In genomic region chr2:182077451-182078142, GRCh38 we compare ENCODE assay signal across 8 cellular contexts.
DNase-seq lines count a peak whose midpoint lies in the region; ATAC-seq and TF ChIP-seq lines count a peak whose summit lies in the region.

No MANE protein-coding gene starts in this region.

- 0 out of 4 replicates have a peak, but pooled peaks of 1 of the 2 experiments have one; percentile 29 for TF ChIP-seq EP300 in SK-N-SH (IDR thresholded peaks at IDR 0.05; ENCODE audit: borderline replicate concordance in 1 of 2, low read depth in 1 of 2, low read length in 1 of 2)

- no peak overlapping the region for H3K27ac Mint-ChIP-seq in neural crest cell (ENCODE audit: unreplicated experiment)
- no peak overlapping the region for H3K27ac Mint-ChIP-seq in activated CD4-positive, alpha-beta memory T cell treated with anti-CD3 and anti-CD28 coated beads for 36 hours

- TF ChIP-seq CTCF in SK-N-SH (IDR thresholded peaks at IDR 0.05), result peak; percentile 83
- TF ChIP-seq CTCF in fibroblast of lung (conservative IDR thresholded peaks at IDR 0.05 in 1 of 2, IDR thresholded peaks at IDR 0.05 in 1 of 2; ENCODE audit: low read depth in 1 of 2, low read length in 2 of 2), result peak; percentile 51 to 55
- TF ChIP-seq CTCF in neural crest cell (conservative IDR thresholded peaks at IDR 0.05), result peak; percentile 85

- peak; percentile 3 to 11 for DNase-seq in stimulated activated CD4-positive, alpha-beta T cell treated with anti-CD3 and anti-CD28 coated beads, Interleukin-2, amount 100 ng/mL, for 48 hours
- no peak for DNase-seq in stimulated activated CD4-positive, alpha-beta T cell treated with anti-CD3 and anti-CD28 coated beads, Interleukin-2, amount 100 ng/mL, for 24 hours
- DNase-seq in NCI-H1436 (lab: John Stamatoyannopoulos, UW) (peak; percentile 94), SK-N-SH (peak; percentile 28), fibroblast of lung (ENCODE audit: low read depth in 2 of 2) (peak; percentile 97), neural crest cell (ENCODE audit: low read depth, low spot score) (peak; percentile 58)
- no peak for DNase-seq in activated CD4-positive, alpha-beta memory T cell treated with anti-CD3 and anti-CD28 coated beads for 36 hours

- H3K9me2 ChIP-seq in SK-N-SH, result no peaks in the 10 kb centered on the region

- no peak overlapping the region; a peak in 1 of 4 replicates for H3K4me3 ChIP-seq in SK-N-SH (ENCODE audit: low read depth in 2 of 2, low read length in 1 of 2)
- no peak overlapping the region for H3K4me3 ChIP-seq in fibroblast of lung (replicated peaks in 1 of 4; ENCODE audit: control extremely low read depth in 1 of 4, insufficient read depth in 1 of 4, low read depth in 3 of 4, low read length in 4 of 4)

- no peaks in the 10 kb centered on the region for H3K36me3 Mint-ChIP-seq in neural crest cell (ENCODE audit: low read depth)
- no peaks in the 10 kb centered on the region for H3K36me3 Mint-ChIP-seq in activated CD4-positive, alpha-beta memory T cell treated with anti-CD3 and anti-CD28 coated beads for 36 hours

- 39% methylated on average over 11 of the region's 11 CpGs for WGBS in SK-N-SH (ENCODE audit: low lambda C conversion rate)

- no peaks in the 10 kb centered on the region for H3K27me3 ChIP-seq in SK-N-SH (ENCODE audit: insufficient read depth)
- H3K27me3 ChIP-seq in fibroblast of lung (ENCODE audit: control insufficient read depth, insufficient read depth, low read length), result no peaks in the 10 kb centered on the region

- peaks cover 12% of the 10 kb centered on the region for H3F3A ChIP-seq in SK-N-SH (replicated peaks; ENCODE audit: insufficient read depth)

- H3K27ac ChIP-seq in SK-N-SH (ENCODE audit: low read depth in 2 of 2, low read length in 1 of 2) (peak overlapping the region in 1 of 2 experiments; percentile 3; a peak in 1 of 4 replicates), fibroblast of lung (ENCODE audit: insufficient read depth, low read length) (no peak overlapping the region)

- H3K4me2 ChIP-seq in SK-N-SH (no peak overlapping the region), fibroblast of lung (ENCODE audit: extremely low read depth, insufficient read depth, low read length) (no peak overlapping the region)

- no peaks in the 10 kb centered on the region for H3K9me3 ChIP-seq in SK-N-SH
- no peaks in the 10 kb centered on the region for H3K9me3 ChIP-seq in fibroblast of lung (ENCODE audit: control insufficient read depth, insufficient read depth, low read depth, low read length)

- H3K36me3 ChIP-seq in SK-N-SH (replicated peaks in 1 of 2; ENCODE audit: control insufficient read depth in 1 of 2, insufficient read depth in 2 of 2, low read length in 1 of 2) (no peaks in the 10 kb centered on the region), fibroblast of lung (ENCODE audit: control insufficient read depth, insufficient read depth, low read length) (no peaks in the 10 kb centered on the region)

- no peak overlapping the region for H2AFZ ChIP-seq in SK-N-SH (ENCODE audit: low read depth)
- no peak overlapping the region for H2AFZ ChIP-seq in fibroblast of lung (ENCODE audit: low read length)

- CTCF ChIA-PET in SK-N-SH (lab: Yijun Ruan, JAX), result interaction anchor here (0.6 to 3.0 kb wide), 38 partner anchors 9 to 1954 kb away, joined by 3 to 38 read pairs (median 4); no protein-coding TSS in a partner anchor
- CTCF ChIA-PET in activated CD4-positive, alpha-beta memory T cell treated with anti-CD3 and anti-CD28 coated beads for 36 hours (lab: Charles Lee), result interaction anchor here (0.9 to 3.3 kb wide), 11 partner anchors 8 to 364 kb away, joined by 3 to 18 read pairs (median 3); no protein-coding TSS in a partner anchor

- peak; percentile 77 for TF ChIP-seq RAD21 in SK-N-SH (IDR thresholded peaks at IDR 0.05; ENCODE audit: low read length)

- peaks cover 40% of the 10 kb centered on the region for H3K4me1 Mint-ChIP-seq in neural crest cell
- H3K4me1 Mint-ChIP-seq in activated CD4-positive, alpha-beta memory T cell treated with anti-CD3 and anti-CD28 coated beads for 36 hours (ENCODE audit: low read depth), result no peaks in the 10 kb centered on the region

- intact Hi-C loops in activated CD4-positive, alpha-beta memory T cell treated with anti-CD3 and anti-CD28 coated beads for 36 hours (cut with micrococcal nuclease), result loop anchor here (1.0 to 5.0 kb wide), 2 partner anchors 125 to 335 kb away; no protein-coding TSS in a partner anchor

- H4K20me1 ChIP-seq in SK-N-SH (ENCODE audit: insufficient read depth) (no peaks in the 10 kb centered on the region), fibroblast of lung (ENCODE audit: control insufficient read depth, extremely low read depth, insufficient read depth, low read length) (no peaks in the 10 kb centered on the region)

- H3K9me3 Mint-ChIP-seq in neural crest cell, result no peaks in the 10 kb centered on the region
- H3K9me3 Mint-ChIP-seq in activated CD4-positive, alpha-beta memory T cell treated with anti-CD3 and anti-CD28 coated beads for 36 hours, result no peaks in the 10 kb centered on the region

- H3K9ac ChIP-seq in SK-N-SH (no peak overlapping the region), fibroblast of lung (ENCODE audit: insufficient read depth, low read length) (no peak overlapping the region)

- POLR2A ChIA-PET in SK-N-SH (lab: Yijun Ruan, JAX), result no interaction called here
- POLR2A ChIA-PET in activated CD4-positive, alpha-beta memory T cell treated with anti-CD3 and anti-CD28 coated beads for 36 hours (lab: Charles Lee), result no interaction called here

- ATAC-seq in HG02642 (IDR thresholded peaks at IDR 0.05; ENCODE audit: poor library complexity, unreplicated experiment), result peak; percentile 61

- H3K4me3 Mint-ChIP-seq in neural crest cell, result no peak overlapping the region
- H3K4me3 Mint-ChIP-seq in activated CD4-positive, alpha-beta memory T cell treated with anti-CD3 and anti-CD28 coated beads for 36 hours, result no peak overlapping the region

- no peaks in the 10 kb centered on the region for H3K27me3 Mint-ChIP-seq in neural crest cell (ENCODE audit: low read depth)
- H3K27me3 Mint-ChIP-seq in activated CD4-positive, alpha-beta memory T cell treated with anti-CD3 and anti-CD28 coated beads for 36 hours, result peaks cover 4% of the 10 kb centered on the region

- H3K79me2 ChIP-seq in SK-N-SH (ENCODE audit: insufficient read depth), result no peaks in the 10 kb centered on the region
- no peaks in the 10 kb centered on the region for H3K79me2 ChIP-seq in fibroblast of lung (ENCODE audit: control insufficient read depth, insufficient read depth, low read length)

- H3K4me1 ChIP-seq in SK-N-SH (ENCODE audit: control insufficient read depth in 1 of 2, insufficient read depth in 2 of 2, low read depth in 1 of 2, low read length in 1 of 2), result peaks cover 0 to 9% of the 10 kb centered on the region in 2 experiments; a peak in 2 of 4 replicates
- H3K4me1 ChIP-seq in fibroblast of lung (ENCODE audit: control insufficient read depth, extremely low read depth, insufficient read depth, low read length), result peaks cover 2% of the 10 kb centered on the region

TF ChIP-seq in SK-N-SH, 30 proteins besides CTCF, POLR2A, EP300 and RAD21:
- TF ChIP-seq JUND (IDR thresholded peaks at IDR 0.05), result peak; percentile 31; the same call in 1 of the 2 replicates
- no peak for TF ChIP-seq FOXM1 (IDR thresholded peaks at IDR 0.05; ENCODE audit: low read depth)
- peak; percentile 68 for TF ChIP-seq SMC3 (IDR thresholded peaks at IDR 0.05; ENCODE audit: low read depth, low read length)

Comparison
In these comparisons a context has a peak if more than half of its experiments do, and no peak if none do; other contexts are left out.
1. DNase-seq: peak in stimulated activated CD4-positive, alpha-beta T cell treated with anti-CD3 and anti-CD28 coated beads, Interleukin-2, amount 100 ng/mL, for 48 hours (2 of 2), NCI-H1436 (single experiment), SK-N-SH (single experiment), fibroblast of lung (2 of 2) and neural crest cell (single experiment); none in stimulated activated CD4-positive, alpha-beta T cell treated with anti-CD3 and anti-CD28 coated beads, Interleukin-2, amount 100 ng/mL, for 24 hours (0 of 2) and activated CD4-positive, alpha-beta memory T cell treated with anti-CD3 and anti-CD28 coated beads for 36 hours (single experiment).
2. Peak in every context shown above with its lines, with median percentiles within 50 percentile points of each other: CTCF ChIP-seq.